13 cellular contexts compared by ENCODE assay signal in genomic region chr3:42489937-42490227, GRCh38. TPM values are rescaled to one million over a fixed set of nuclear protein-coding genes. Genes with fewer than 3 reads are reported as not detected.
A peak's percentile ranks its signal among the peaks of the same experiment; 100 is the strongest.
DNase-seq lines count a peak whose midpoint lies in the region; ATAC-seq, FAIRE-seq and TF ChIP-seq lines count a peak whose summit lies in the region.
"Had no signal": no experiment of that assay in that cellular context is flagged by ENCODE, and none has a peak within 500 bp of the region (broad histone marks: within the 10 kb centered on the region; RNA-seq: fewer than 3 reads in every experiment).

No MANE protein-coding gene starts in this region.

- TF ChIP-seq CTCF in 22Rv1 (IDR thresholded peaks at IDR 0.05), result no peak
- TF ChIP-seq CTCF in keratinocyte (optimal IDR thresholded peaks at IDR 0.05 in 1 of 3, IDR thresholded peaks at IDR 0.05 in 1 of 3, conservative IDR thresholded peaks at IDR 0.05 in 1 of 3; ENCODE audit: extremely low read depth in 1 of 3, insufficient read depth in 2 of 3, low read length in 3 of 3), result no peak
- TF ChIP-seq CTCF in neural progenitor cell (IDR thresholded peaks at IDR 0.05), result no peak

- no peaks in the 10 kb centered on the region for H3K9me1 ChIP-seq in keratinocyte (ENCODE audit: control insufficient read depth, extremely low read depth, insufficient read depth, low read length)

- peaks cover 3% of the 10 kb centered on the region for H3K27me3 Mint-ChIP-seq in neural progenitor cell (ENCODE audit: insufficient read depth, low read depth)
- H3K27me3 Mint-ChIP-seq: activated T-cell treated with anti-CD3 and anti-CD28 coated beads, Interleukin-2, amount 50 U/mL, for 24 hours had no signal

- no peaks in the 10 kb centered on the region for H3K4me1 Mint-ChIP-seq in neural progenitor cell

- H3K4me2 ChIP-seq in keratinocyte (ENCODE audit: control insufficient read depth, extremely low read depth, insufficient read depth, low read depth, low read length) (peak overlapping the region; percentile 80), neural progenitor cell (no peak overlapping the region)

- dilution Hi-C loops in keratinocyte (cut with MboI; ENCODE audit: extremely low pct_ligation_motif_present, low sequenced_read_pairs), result no loop called here

- H2AFZ ChIP-seq in keratinocyte (ENCODE audit: control insufficient read depth, low read length), result peak overlapping the region; percentile 53
- H2AFZ ChIP-seq in neural progenitor cell (replicated peaks), result no peak overlapping the region

- H3K4me3 Mint-ChIP-seq in neural progenitor cell, result no peak overlapping the region
- H3K4me3 Mint-ChIP-seq: activated T-cell treated with anti-CD3 and anti-CD28 coated beads, Interleukin-2, amount 50 U/mL, for 24 hours had no signal

- H3K27me3 ChIP-seq in keratinocyte (ENCODE audit: control insufficient read depth, extremely low read depth, insufficient read depth, low read length) (no peaks in the 10 kb centered on the region), neural progenitor cell (no peaks in the 10 kb centered on the region)

- ATAC-seq in GM21390 (IDR thresholded peaks at IDR 0.05; ENCODE audit: unreplicated experiment) (peak; percentile 18), HG03571 (IDR thresholded peaks at IDR 0.05; ENCODE audit: unreplicated experiment) (peak; percentile 18)
- ATAC-seq: HepG2 had no signal

- no peaks in the 10 kb centered on the region for H4K20me1 ChIP-seq in keratinocyte (ENCODE audit: control insufficient read depth, extremely low read depth, insufficient read depth, low read length)
- no peaks in the 10 kb centered on the region for H4K20me1 ChIP-seq in neural progenitor cell (ENCODE audit: low read depth)

- H3K9me3 Mint-ChIP-seq in neural progenitor cell, result no peaks in the 10 kb centered on the region
- H3K9me3 Mint-ChIP-seq: activated T-cell treated with anti-CD3 and anti-CD28 coated beads, Interleukin-2, amount 50 U/mL, for 24 hours had no signal

- H3K4me3 ChIP-seq in keratinocyte (ENCODE audit: control insufficient read depth in 2 of 3, extremely low read depth in 1 of 3, insufficient read depth in 2 of 3, low read depth in 1 of 3, low read length in 3 of 3) (no peak overlapping the region), neural progenitor cell (no peak overlapping the region)

- H3K36me3 Mint-ChIP-seq in neural progenitor cell, result no peaks in the 10 kb centered on the region

- H3K9ac ChIP-seq in keratinocyte (ENCODE audit: control insufficient read depth, extremely low read depth, insufficient read depth, low read length) (peak overlapping the region; percentile 22), neural progenitor cell (no peak overlapping the region)

- no peaks in the 10 kb centered on the region for H3K79me2 ChIP-seq in keratinocyte (ENCODE audit: control insufficient read depth, insufficient read depth, low read length)
- H3K79me2 ChIP-seq in neural progenitor cell (ENCODE audit: low read depth), result no peaks in the 10 kb centered on the region

- H3K36me3 ChIP-seq in keratinocyte (ENCODE audit: control insufficient read depth in 2 of 2, extremely low read depth in 1 of 2, insufficient read depth in 2 of 2, low read length in 2 of 2) (no peaks in the 10 kb centered on the region), neural progenitor cell (no peaks in the 10 kb centered on the region)

- no peak for DNase-seq in keratinocyte (ENCODE audit: low read depth, low spot score)
- no peak for DNase-seq in COLO668 (lab: John Stamatoyannopoulos, UW; ENCODE audit: unreplicated experiment)
- DNase-seq in neural progenitor cell (ENCODE audit: low spot score), result no peak
- no peak for DNase-seq in NCI-H146 (lab: John Stamatoyannopoulos, UW)
- DNase-seq in RKO (ENCODE audit: low spot score), result no peak
- DNase-seq: activated T-cell treated with anti-CD3 and anti-CD28 coated beads, Interleukin-2, amount 50 U/mL, for 24 hours; H7; NCI-H524 treated with DMSO at 0.1 percent for 48 hours; T-helper 2 cell had no signal

- H3K27ac ChIP-seq in 22Rv1, result peak overlapping the region; percentile 89
- H3K27ac ChIP-seq in keratinocyte (ENCODE audit: control insufficient read depth, insufficient read depth, low read length), result peak overlapping the region; percentile 15
- H3K27ac ChIP-seq in neural progenitor cell, result no peak overlapping the region

- H3F3A ChIP-seq in neural progenitor cell (ENCODE audit: low read depth), result no peaks in the 10 kb centered on the region

- FAIRE-seq in keratinocyte (lab: Jason Lieb, UNC), result peak; percentile 52
- FAIRE-seq: HepG2 had no signal

- H3K27ac Mint-ChIP-seq in neural progenitor cell, result no peak overlapping the region
- H3K27ac Mint-ChIP-seq: activated T-cell treated with anti-CD3 and anti-CD28 coated beads, Interleukin-2, amount 50 U/mL, for 24 hours had no signal

- H3K4me1 ChIP-seq in keratinocyte (ENCODE audit: control insufficient read depth, extremely low read depth, insufficient read depth, low read length), result peaks cover 20% of the 10 kb centered on the region
- H3K4me1 ChIP-seq in neural progenitor cell, result no peaks in the 10 kb centered on the region

- no peaks in the 10 kb centered on the region for H3K9me3 ChIP-seq in keratinocyte (ENCODE audit: control insufficient read depth, low read depth, low read length)
- H3K9me3 ChIP-seq in neural progenitor cell (ENCODE audit: low read depth), result no peaks in the 10 kb centered on the region

RNA-seq across cellular contexts. Expression of gene VIPR1, which starts 12.6 kb away (rescaled TPM):
- 4.5 to 10.0 TPM (median 8.5 TPM) in 3 replicates for polyA plus RNA-seq in keratinocyte
- polyA plus RNA-seq in keratinocyte (2011; ENCODE audit: low read depth), result 4.2 TPM
- 5.8 and 6.4 TPM in 2 replicates for polyA plus RNA-seq in keratinocyte (2011; cell fraction: cytosol; rRNA removed)
- 34.3 and 50.3 TPM in 2 replicates for polyA plus RNA-seq in keratinocyte (2011; cell fraction: nucleus; rRNA removed)
- polyA plus RNA-seq in keratinocyte (2012; ENCODE audit: low replicate concordance), result 7.3 and 13.0 TPM in 2 replicates
- polyA minus RNA-seq in keratinocyte, result 8.1 to 27.4 TPM (median 13.3 TPM) in 3 replicates
- polyA minus RNA-seq in keratinocyte (2011; cell fraction: cytosol; rRNA and poly(A)+ RNA removed), result 12.7 TPM
- 22.4 and 27.5 TPM in 2 replicates for polyA minus RNA-seq in keratinocyte (2011; cell fraction: nucleus; rRNA and poly(A)+ RNA removed)
- 1.4 and 2.9 TPM in 2 replicates for total RNA-seq in neural progenitor cell (ENCODE audit: low replicate concordance)
